ENCODE assay signal across 29 cellular contexts in genomic region chr6:15598273-15598778, GRCh38.
"Had no signal": no experiment of that assay in that cellular context is flagged by ENCODE, and none has a peak within 500 bp of the region (broad histone marks: within the 10 kb centered on the region; RNA-seq: fewer than 3 reads in every experiment).

No MANE protein-coding gene starts in this region.

- H3K4me3 ChIP-seq: adrenal gland, body of pancreas, breast epithelium had no signal

- DNase-seq: activated B cell treated with CpG ODN at 0.5 μM for 24 hours; activated CD4-positive, alpha-beta memory T cell treated with anti-CD3 and anti-CD28 coated beads for 36 hours; activated CD4-positive, alpha-beta T cell treated with anti-CD3 and anti-CD28 coated beads for 4 hours; activated CD4-positive, alpha-beta T cell treated with anti-CD3 and anti-CD28 coated beads, Interleukin-2, amount 10 ng/mL, durations not matched to agents 24 days and 14 days; activated CD4-positive, alpha-beta T cell treated with anti-CD3 and anti-CD28 coated beads, Interleukin-2, amount 50 U/mL, for 1 hour; activated CD4-positive, alpha-beta T cell treated with anti-CD3 and anti-CD28 coated beads, Interleukin-2, amount 50 U/mL, for 4 hours; activated CD4-positive, CD25-positive, alpha-beta regulatory T cell treated with anti-CD3 and anti-CD28 coated beads, Interleukin-2, amount 50 U/mL, for 72 hours; activated CD8-positive, alpha-beta memory T cell treated with anti-CD3 and anti-CD28 coated beads, Interleukin-2, amount 50 U/mL, for 4 hours; activated CD8-positive, alpha-beta T cell treated with anti-CD3 and anti-CD28 coated beads for 36 hours; activated effector memory CD4-positive, alpha-beta T cell treated with anti-CD3 and anti-CD28 coated beads, Interleukin-2, amount 50 U/mL, for 16 hours; activated gamma-delta T cell treated with Interleukin-2 at 50 U/mL for 16 hours; activated naive CD4-positive, alpha-beta T cell; activated naive CD4-positive, alpha-beta T cell treated with anti-CD3 and anti-CD28 coated beads for 36 hours; activated naive CD4-positive, alpha-beta T cell treated with anti-CD3 and anti-CD28 coated beads, Interleukin-2, amount 50 U/mL, for 16 hours; activated naive CD8-positive, alpha-beta T cell treated with anti-CD3 and anti-CD28 coated beads for 36 hours; activated T-cell treated with anti-CD3 and anti-CD28 coated beads for 4 hours; activated T-cell treated with anti-CD3 and anti-CD28 coated beads, Interleukin-2, amount 50 U/mL, for 1 hour; activated T-cell treated with anti-CD3 and anti-CD28 coated beads, Interleukin-2, amount 50 U/mL, for 4 hours; activated T-cell treated with anti-CD3 and anti-CD28 coated beads, Interleukin-2, amount 50 U/mL, for 72 hours; adrenal gland; amniotic stem cell; aorta; body of pancreas; brain microvascular endothelial cell; central memory CD4-positive, alpha-beta T cell; T-helper 1 cell; T-helper 2 cell; T-helper 9 cell had no signal
